8 cellular contexts compared by ENCODE assay signal in the genomic region with DNA sequence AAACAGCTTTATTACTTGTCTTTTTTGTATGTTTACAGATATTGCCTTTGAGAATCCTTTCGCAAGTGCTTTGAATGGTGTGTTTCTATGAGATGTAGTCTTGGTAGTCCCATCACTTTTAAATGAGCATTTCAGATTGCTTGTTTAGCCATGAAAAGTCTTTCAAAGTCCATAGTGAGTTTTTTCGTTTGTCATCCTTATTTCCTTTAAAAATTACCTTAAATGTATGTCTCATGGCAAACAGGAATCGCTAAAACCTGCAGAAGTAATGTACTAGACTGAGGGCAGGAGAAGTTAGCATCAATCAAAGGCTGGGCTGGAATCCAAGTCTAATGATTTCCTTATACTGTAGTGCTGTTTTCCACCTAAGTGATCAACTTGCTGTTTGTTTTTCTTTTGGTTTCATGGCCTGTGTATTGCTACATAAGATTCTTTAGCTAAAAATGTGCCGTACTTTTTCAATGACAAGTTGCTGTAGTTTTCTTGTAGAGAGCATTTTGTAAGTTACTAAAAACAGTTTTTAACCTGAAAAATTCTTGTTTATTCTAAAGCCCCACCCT. TPM values are rescaled to one million over a fixed set of nuclear protein-coding genes. Genes with fewer than 3 reads are reported as not detected.
DNase-seq lines count a peak whose midpoint lies in the region; ATAC-seq, FAIRE-seq and TF ChIP-seq lines count a peak whose summit lies in the region.

No MANE protein-coding gene starts in this region.

- peaks cover 23 to 37% (median 27%) of the 10 kb centered on the region in 3 donors for H3K4me1 Mint-ChIP-seq in CD8-positive, alpha-beta memory T cell
- peaks cover 26% of the 10 kb centered on the region for H3K4me1 Mint-ChIP-seq in HFFc6 (ENCODE audit: low read depth)
- H3K4me1 Mint-ChIP-seq in activated T-helper 2 cell treated with anti-CD3 and anti-CD28 coated beads, Interferon-gamma antibody, Interleukin-2, Interleukin-4, amounts not matched to agents 10 μg/mL and 5 μg/mL and 100 μg/mL, durations not matched to agents 14 hours and 24 hours and 36 hours (ENCODE audit: low read depth): peaks cover 33% of the 10 kb centered on the region

- FAIRE-seq in kidney (lab: Jason Lieb, UNC): no peak

- POLR2A ChIA-PET in CD8-positive, alpha-beta memory T cell (lab: Charles Lee): no interaction called here

- H3K27me3 Mint-ChIP-seq in CD8-positive, alpha-beta memory T cell: peaks cover 0 to 2% of the 10 kb centered on the region in 2 donors
- peaks cover 3% of the 10 kb centered on the region for H3K27me3 Mint-ChIP-seq in HFFc6 (ENCODE audit: insufficient read depth)
- H3K27me3 Mint-ChIP-seq in activated T-helper 2 cell treated with anti-CD3 and anti-CD28 coated beads, Interferon-gamma antibody, Interleukin-2, Interleukin-4, amounts not matched to agents 10 μg/mL and 5 μg/mL and 100 μg/mL, durations not matched to agents 14 hours and 24 hours and 36 hours (ENCODE audit: low read depth): no peaks in the 10 kb centered on the region

- CTCF ChIA-PET in CD8-positive, alpha-beta memory T cell (lab: Charles Lee): no interaction called here

- H3K36me3 ChIP-seq in CD8-positive, alpha-beta memory T cell (ENCODE audit: insufficient read depth, low read length): no peaks in the 10 kb centered on the region
- H3K36me3 ChIP-seq in kidney (ENCODE audit: control insufficient read depth in 1 of 2, insufficient read depth in 2 of 2, low read length in 2 of 2): no peaks in the 10 kb centered on the region
- no peaks in the 10 kb centered on the region for H3K36me3 ChIP-seq in upper lobe of right lung

- TF ChIP-seq CTCF in HFFc6 (IDR thresholded peaks at IDR 0.05): no peak
- no peak for TF ChIP-seq CTCF in kidney (IDR thresholded peaks at IDR 0.05; ENCODE audit: borderline replicate concordance, extremely low read depth, insufficient read depth)
- TF ChIP-seq CTCF in upper lobe of right lung (IDR thresholded peaks at IDR 0.05): no peak

- intact Hi-C loops in activated T-helper 2 cell treated with anti-CD3 and anti-CD28 coated beads, Interferon-gamma antibody, Interleukin-2, Interleukin-4, amounts not matched to agents 10 μg/mL and 5 μg/mL and 100 μg/mL, durations not matched to agents 14 hours and 24 hours and 36 hours (cut with micrococcal nuclease): loop anchor here (2.0 to 10.0 kb wide), 5 partner anchors 44 to 842 kb away; partner anchors contain the start of genes FRA10AC1, NOC3L and TBC1D12
- intact Hi-C loops in kidney (cut with DNase I): no loop called here
- intact Hi-C loops in upper lobe of right lung (cut with DNase I): no loop called here

- no peak overlapping the region for H3K27ac ChIP-seq in CD8-positive, alpha-beta memory T cell (ENCODE audit: low read depth, low read length)
- H3K27ac ChIP-seq in kidney (ENCODE audit: low read depth in 2 of 2, low read length in 2 of 2) (no peak overlapping the region), upper lobe of right lung (no peak overlapping the region)

- no peak for DNase-seq in CD8-positive, alpha-beta memory T cell
- peak; percentile 4 for DNase-seq in HFFc6
- DNase-seq in activated T-helper 2 cell treated with anti-CD3 and anti-CD28 coated beads, Interferon-gamma antibody, Interleukin-2, Interleukin-4, amounts not matched to agents 10 μg/mL and 5 μg/mL and 100 μg/mL, durations not matched to agents 14 hours and 24 hours and 36 hours (ENCODE audit: low spot score): no peak
- DNase-seq in kidney: no peak
- no peak for DNase-seq in upper lobe of right lung
- DNase-seq in stimulated activated CD4-positive, alpha-beta T cell treated with anti-CD3 and anti-CD28 coated beads, Interleukin-4, amount 100 ng/mL, for 1 hour: no peak
- DNase-seq in stimulated activated CD8-positive, alpha-beta memory T cell treated with anti-CD3 and anti-CD28 coated beads, Interleukin-4, amount 100 ng/mL, for 48 hours: no peak

- peak overlapping the region in 7 of 8 donors; percentile 51 to 97 (median 78) for H3K27ac Mint-ChIP-seq in CD8-positive, alpha-beta memory T cell
- H3K27ac Mint-ChIP-seq in HFFc6: peak overlapping the region; percentile 94
- H3K27ac Mint-ChIP-seq in activated T-helper 2 cell treated with anti-CD3 and anti-CD28 coated beads, Interferon-gamma antibody, Interleukin-2, Interleukin-4, amounts not matched to agents 10 μg/mL and 5 μg/mL and 100 μg/mL, durations not matched to agents 14 hours and 24 hours and 36 hours: peak overlapping the region; percentile 98

- peaks cover 10% of the 10 kb centered on the region for H3K4me1 ChIP-seq in CD8-positive, alpha-beta memory T cell (ENCODE audit: insufficient read depth, low read length)
- H3K4me1 ChIP-seq in kidney (ENCODE audit: control insufficient read depth in 1 of 2, insufficient read depth in 1 of 2, low read depth in 1 of 2, low read length in 2 of 2) (peaks cover 0 to 4% of the 10 kb centered on the region in 2 donors), upper lobe of right lung (peaks cover 9% of the 10 kb centered on the region)

- peaks cover 2 to 12% (median 7%) of the 10 kb centered on the region in 3 donors for H3K36me3 Mint-ChIP-seq in CD8-positive, alpha-beta memory T cell
- peaks cover 6% of the 10 kb centered on the region; the same call in 1 of the 2 replicates for H3K36me3 Mint-ChIP-seq in HFFc6 (ENCODE audit: low read depth)
- peaks cover 35% of the 10 kb centered on the region for H3K36me3 Mint-ChIP-seq in activated T-helper 2 cell treated with anti-CD3 and anti-CD28 coated beads, Interferon-gamma antibody, Interleukin-2, Interleukin-4, amounts not matched to agents 10 μg/mL and 5 μg/mL and 100 μg/mL, durations not matched to agents 14 hours and 24 hours and 36 hours (ENCODE audit: low read depth)

- H3K27me3 ChIP-seq in CD8-positive, alpha-beta memory T cell (ENCODE audit: insufficient read depth, low read length, poor library complexity, severe bottlenecking): no peaks in the 10 kb centered on the region
- H3K27me3 ChIP-seq in upper lobe of right lung: no peaks in the 10 kb centered on the region

- peak overlapping the region in 1 of 2 donors; percentile 66 for H3K9ac ChIP-seq in kidney (ENCODE audit: low read length in 2 of 2)

- H3K4me3 Mint-ChIP-seq in CD8-positive, alpha-beta memory T cell: peak overlapping the region; percentile 89 to 97 (median 90)
- peak overlapping the region; percentile 94 for H3K4me3 Mint-ChIP-seq in HFFc6
- peak overlapping the region; percentile 99 for H3K4me3 Mint-ChIP-seq in activated T-helper 2 cell treated with anti-CD3 and anti-CD28 coated beads, Interferon-gamma antibody, Interleukin-2, Interleukin-4, amounts not matched to agents 10 μg/mL and 5 μg/mL and 100 μg/mL, durations not matched to agents 14 hours and 24 hours and 36 hours (ENCODE audit: low read depth)

- no peaks in the 10 kb centered on the region for H3K9me3 Mint-ChIP-seq in CD8-positive, alpha-beta memory T cell
- no peaks in the 10 kb centered on the region for H3K9me3 Mint-ChIP-seq in HFFc6
- no peaks in the 10 kb centered on the region for H3K9me3 Mint-ChIP-seq in activated T-helper 2 cell treated with anti-CD3 and anti-CD28 coated beads, Interferon-gamma antibody, Interleukin-2, Interleukin-4, amounts not matched to agents 10 μg/mL and 5 μg/mL and 100 μg/mL, durations not matched to agents 14 hours and 24 hours and 36 hours

- H3K9me3 ChIP-seq in CD8-positive, alpha-beta memory T cell (ENCODE audit: low read length): no peaks in the 10 kb centered on the region
- no peaks in the 10 kb centered on the region for H3K9me3 ChIP-seq in kidney (ENCODE audit: control insufficient read depth in 1 of 2, low read length in 2 of 2)
- no peaks in the 10 kb centered on the region for H3K9me3 ChIP-seq in upper lobe of right lung

- ATAC-seq in upper lobe of right lung: no peak
- no peak for ATAC-seq in HG03469 (IDR thresholded peaks at IDR 0.05; ENCODE audit: unreplicated experiment)

- H3K4me3 ChIP-seq in CD8-positive, alpha-beta memory T cell (ENCODE audit: low read length): peak overlapping the region; percentile 81
- H3K4me3 ChIP-seq in kidney (ENCODE audit: low read length in 2 of 2) (peak overlapping the region; percentile 76 to 95), upper lobe of right lung (peak overlapping the region; percentile 77)

RNA-seq across cellular contexts. Expression of gene HELLS, which starts 1.1 kb away (rescaled TPM):
- total RNA-seq in CD8-positive, alpha-beta memory T cell: 100 to 1,000 TPM; 146 to 147 TPM
- polyA plus RNA-seq in CD8-positive, alpha-beta memory T cell: 7.4 TPM
- 10 to 100 TPM; 25.3 to 53.5 (median 50.9) TPM for total RNA-seq in HFFc6 (2021; fragmentation: NEBNext Ultra II Directional; extraction: Animal tissue kit (Norgen Biotek cat#: 25700))
- 224 and 230 TPM in 2 replicates for total RNA-seq in activated T-helper 2 cell treated with anti-CD3 and anti-CD28 coated beads, Interferon-gamma antibody, Interleukin-2, Interleukin-4, amounts not matched to agents 10 μg/mL and 5 μg/mL and 100 μg/mL, durations not matched to agents 14 hours and 24 hours and 36 hours
- 13.5 TPM for total RNA-seq in kidney
- polyA plus RNA-seq in kidney (ENCODE audit: insufficient read depth, low read depth, low replicate concordance): 1.6 TPM
- total RNA-seq in upper lobe of right lung: 3.3 TPM
